1 cellular context compared by ENCODE assay signal in the genomic region with DNA sequence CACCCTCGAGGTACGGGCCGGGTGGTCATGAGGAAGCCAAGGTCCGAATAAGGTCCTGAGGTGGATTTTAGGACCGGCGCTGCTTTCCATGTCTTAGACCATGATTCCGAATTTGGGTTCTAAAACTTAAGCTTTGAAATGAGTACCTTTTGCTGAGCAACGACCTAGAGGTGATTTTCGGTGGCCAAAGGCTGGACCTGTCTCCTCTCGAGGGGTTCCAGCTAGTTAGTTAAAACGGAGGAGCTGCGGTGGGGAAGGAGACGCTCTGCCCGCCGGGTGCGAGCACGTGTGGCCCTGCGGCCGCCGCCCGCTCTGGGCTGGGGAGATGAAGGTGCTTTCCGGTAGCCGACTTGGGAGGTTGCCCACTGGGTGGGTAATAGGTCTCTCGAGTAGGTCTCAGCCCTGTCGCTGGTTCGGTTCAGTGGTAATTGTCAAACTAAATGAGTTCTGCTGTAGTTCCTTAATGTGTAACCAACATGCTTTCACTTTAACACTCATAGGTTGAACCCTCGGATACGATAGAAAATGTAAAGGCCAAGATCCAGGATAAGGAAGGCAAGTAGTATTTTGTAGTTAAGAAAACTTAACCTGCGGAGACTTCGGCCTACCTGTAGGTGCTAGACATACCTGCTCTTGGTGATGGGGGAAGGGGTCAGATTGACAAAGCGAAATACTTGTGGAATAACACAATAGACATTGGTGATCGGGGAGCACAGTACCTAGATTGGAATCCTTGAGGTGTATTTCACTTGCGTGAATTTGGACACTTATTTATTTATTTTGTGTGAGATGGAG.
TF ChIP-seq lines count a peak whose summit lies in the region.

No MANE protein-coding gene starts in this region.

TF ChIP-seq in K562, 482 proteins besides CTCF, POLR2A, EP300 and RAD21 (continues in another document):
- TF ChIP-seq SIN3A (IDR thresholded peaks at IDR 0.05; ENCODE audit: borderline replicate concordance in 2 of 2, control insufficient read depth in 1 of 2, low read depth in 2 of 2, low read length in 2 of 2), result peak in 1 of 2 experiments; percentile 62; a peak in 2 of 4 replicates
- TF ChIP-seq SMAD1 (IDR thresholded peaks at IDR 0.05; ENCODE audit: low read depth, low read length, partially characterized antibody), result peak; percentile 10
- TF ChIP-seq, protein P1, sequence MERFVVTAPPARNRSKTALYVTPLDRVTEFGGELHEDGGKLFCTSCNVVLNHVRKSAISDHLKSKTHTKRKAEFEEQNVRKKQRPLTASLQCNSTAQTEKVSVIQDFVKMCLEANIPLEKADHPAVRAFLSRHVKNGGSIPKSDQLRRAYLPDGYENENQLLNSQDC (CRISPR knock-in tag; IDR thresholded peaks at IDR 0.05), result no peak
- TF ChIP-seq, protein P2, sequence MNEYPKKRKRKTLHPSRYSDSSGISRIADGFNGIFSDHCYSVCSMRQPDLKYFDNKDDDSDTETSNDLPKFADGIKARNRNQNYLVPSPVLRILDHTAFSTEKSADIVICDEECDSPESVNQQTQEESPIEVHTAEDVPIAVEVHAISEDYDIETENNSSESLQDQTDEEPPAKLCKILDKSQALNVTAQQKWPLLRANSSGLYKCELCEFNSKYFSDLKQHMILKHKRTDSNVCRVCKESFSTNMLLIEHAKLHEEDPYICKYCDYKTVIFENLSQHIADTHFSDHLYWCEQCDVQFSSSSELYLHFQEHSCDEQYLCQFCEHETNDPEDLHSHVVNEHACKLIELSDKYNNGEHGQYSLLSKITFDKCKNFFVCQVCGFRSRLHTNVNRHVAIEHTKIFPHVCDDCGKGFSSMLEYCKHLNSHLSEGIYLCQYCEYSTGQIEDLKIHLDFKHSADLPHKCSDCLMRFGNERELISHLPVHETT (CRISPR knock-in tag; conservative IDR thresholded peaks at IDR 0.05 in 1 of 2, IDR thresholded peaks at IDR 0.05 in 1 of 2), result 0 out of 4 replicates have a peak, but pooled peaks of 1 of the 2 experiments have one; percentile 0
- peak; percentile 74; the same call in 1 of the 2 replicates for TF ChIP-seq ZNF12 (CRISPR knock-in tag; IDR thresholded peaks at IDR 0.05)
- TF ChIP-seq, protein P3, sequence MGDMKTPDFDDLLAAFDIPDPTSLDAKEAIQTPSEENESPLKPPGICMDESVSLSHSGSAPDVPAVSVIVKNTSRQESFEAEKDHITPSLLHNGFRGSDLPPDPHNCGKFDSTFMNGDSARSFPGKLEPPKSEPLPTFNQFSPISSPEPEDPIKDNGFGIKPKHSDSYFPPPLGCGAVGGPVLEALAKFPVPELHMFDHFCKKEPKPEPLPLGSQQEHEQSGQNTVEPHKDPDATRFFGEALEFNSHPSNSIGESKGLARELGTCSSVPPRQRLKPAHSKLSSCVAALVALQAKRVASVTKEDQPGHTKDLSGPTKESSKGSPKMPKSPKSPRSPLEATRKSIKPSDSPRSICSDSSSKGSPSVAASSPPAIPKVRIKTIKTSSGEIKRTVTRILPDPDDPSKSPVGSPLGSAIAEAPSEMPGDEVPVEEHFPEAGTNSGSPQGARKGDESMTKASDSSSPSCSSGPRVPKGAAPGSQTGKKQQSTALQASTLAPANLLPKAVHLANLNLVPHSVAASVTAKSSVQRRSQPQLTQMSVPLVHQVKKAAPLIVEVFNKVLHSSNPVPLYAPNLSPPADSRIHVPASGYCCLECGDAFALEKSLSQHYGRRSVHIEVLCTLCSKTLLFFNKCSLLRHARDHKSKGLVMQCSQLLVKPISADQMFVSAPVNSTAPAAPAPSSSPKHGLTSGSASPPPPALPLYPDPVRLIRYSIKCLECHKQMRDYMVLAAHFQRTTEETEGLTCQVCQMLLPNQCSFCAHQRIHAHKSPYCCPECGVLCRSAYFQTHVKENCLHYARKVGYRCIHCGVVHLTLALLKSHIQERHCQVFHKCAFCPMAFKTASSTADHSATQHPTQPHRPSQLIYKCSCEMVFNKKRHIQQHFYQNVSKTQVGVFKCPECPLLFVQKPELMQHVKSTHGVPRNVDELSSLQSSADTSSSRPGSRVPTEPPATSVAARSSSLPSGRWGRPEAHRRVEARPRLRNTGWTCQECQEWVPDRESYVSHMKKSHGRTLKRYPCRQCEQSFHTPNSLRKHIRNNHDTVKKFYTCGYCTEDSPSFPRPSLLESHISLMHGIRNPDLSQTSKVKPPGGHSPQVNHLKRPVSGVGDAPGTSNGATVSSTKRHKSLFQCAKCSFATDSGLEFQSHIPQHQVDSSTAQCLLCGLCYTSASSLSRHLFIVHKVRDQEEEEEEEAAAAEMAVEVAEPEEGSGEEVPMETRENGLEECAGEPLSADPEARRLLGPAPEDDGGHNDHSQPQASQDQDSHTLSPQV (IDR thresholded peaks at IDR 0.05), result no peak
- 0 out of 2 replicates have a peak, but pooled peaks have one; percentile 31 for TF ChIP-seq HNRNPL (IDR thresholded peaks at IDR 0.05; ENCODE audit: low read depth, low read length)
- TF ChIP-seq, protein P4, sequence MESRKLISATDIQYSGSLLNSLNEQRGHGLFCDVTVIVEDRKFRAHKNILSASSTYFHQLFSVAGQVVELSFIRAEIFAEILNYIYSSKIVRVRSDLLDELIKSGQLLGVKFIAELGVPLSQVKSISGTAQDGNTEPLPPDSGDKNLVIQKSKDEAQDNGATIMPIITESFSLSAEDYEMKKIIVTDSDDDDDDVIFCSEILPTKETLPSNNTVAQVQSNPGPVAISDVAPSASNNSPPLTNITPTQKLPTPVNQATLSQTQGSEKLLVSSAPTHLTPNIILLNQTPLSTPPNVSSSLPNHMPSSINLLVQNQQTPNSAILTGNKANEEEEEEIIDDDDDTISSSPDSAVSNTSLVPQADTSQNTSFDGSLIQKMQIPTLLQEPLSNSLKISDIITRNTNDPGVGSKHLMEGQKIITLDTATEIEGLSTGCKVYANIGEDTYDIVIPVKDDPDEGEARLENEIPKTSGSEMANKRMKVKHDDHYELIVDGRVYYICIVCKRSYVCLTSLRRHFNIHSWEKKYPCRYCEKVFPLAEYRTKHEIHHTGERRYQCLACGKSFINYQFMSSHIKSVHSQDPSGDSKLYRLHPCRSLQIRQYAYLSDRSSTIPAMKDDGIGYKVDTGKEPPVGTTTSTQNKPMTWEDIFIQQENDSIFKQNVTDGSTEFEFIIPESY (CRISPR knock-in tag; IDR thresholded peaks at IDR 0.05), result no peak
- TF ChIP-seq BRF1 (IDR thresholded peaks at IDR 0.05; ENCODE audit: borderline replicate concordance, extremely low read depth, insufficient read length), result no peak
- no peak for TF ChIP-seq YBX1 (IDR thresholded peaks at IDR 0.05)
- no peak for TF ChIP-seq ZNF766 (CRISPR knock-in tag; conservative IDR thresholded peaks at IDR 0.05)
- TF ChIP-seq DIDO1 (tag; IDR thresholded peaks at IDR 0.05; ENCODE audit: low read depth), result no peak
- TF ChIP-seq ATF7 (IDR thresholded peaks at IDR 0.05), result no peak
- no peak for TF ChIP-seq ZNF140 (CRISPR knock-in tag; IDR thresholded peaks at IDR 0.05)
- 0 out of 2 replicates have a peak, but pooled peaks have one; percentile 55 for TF ChIP-seq KAT7 (CRISPR knock-in tag; IDR thresholded peaks at IDR 0.05; ENCODE audit: borderline replicate concordance)
- peak; percentile 10; the same call in 1 of the 2 replicates for TF ChIP-seq BRD4 (IDR thresholded peaks at IDR 0.05)
- TF ChIP-seq, protein P5, sequence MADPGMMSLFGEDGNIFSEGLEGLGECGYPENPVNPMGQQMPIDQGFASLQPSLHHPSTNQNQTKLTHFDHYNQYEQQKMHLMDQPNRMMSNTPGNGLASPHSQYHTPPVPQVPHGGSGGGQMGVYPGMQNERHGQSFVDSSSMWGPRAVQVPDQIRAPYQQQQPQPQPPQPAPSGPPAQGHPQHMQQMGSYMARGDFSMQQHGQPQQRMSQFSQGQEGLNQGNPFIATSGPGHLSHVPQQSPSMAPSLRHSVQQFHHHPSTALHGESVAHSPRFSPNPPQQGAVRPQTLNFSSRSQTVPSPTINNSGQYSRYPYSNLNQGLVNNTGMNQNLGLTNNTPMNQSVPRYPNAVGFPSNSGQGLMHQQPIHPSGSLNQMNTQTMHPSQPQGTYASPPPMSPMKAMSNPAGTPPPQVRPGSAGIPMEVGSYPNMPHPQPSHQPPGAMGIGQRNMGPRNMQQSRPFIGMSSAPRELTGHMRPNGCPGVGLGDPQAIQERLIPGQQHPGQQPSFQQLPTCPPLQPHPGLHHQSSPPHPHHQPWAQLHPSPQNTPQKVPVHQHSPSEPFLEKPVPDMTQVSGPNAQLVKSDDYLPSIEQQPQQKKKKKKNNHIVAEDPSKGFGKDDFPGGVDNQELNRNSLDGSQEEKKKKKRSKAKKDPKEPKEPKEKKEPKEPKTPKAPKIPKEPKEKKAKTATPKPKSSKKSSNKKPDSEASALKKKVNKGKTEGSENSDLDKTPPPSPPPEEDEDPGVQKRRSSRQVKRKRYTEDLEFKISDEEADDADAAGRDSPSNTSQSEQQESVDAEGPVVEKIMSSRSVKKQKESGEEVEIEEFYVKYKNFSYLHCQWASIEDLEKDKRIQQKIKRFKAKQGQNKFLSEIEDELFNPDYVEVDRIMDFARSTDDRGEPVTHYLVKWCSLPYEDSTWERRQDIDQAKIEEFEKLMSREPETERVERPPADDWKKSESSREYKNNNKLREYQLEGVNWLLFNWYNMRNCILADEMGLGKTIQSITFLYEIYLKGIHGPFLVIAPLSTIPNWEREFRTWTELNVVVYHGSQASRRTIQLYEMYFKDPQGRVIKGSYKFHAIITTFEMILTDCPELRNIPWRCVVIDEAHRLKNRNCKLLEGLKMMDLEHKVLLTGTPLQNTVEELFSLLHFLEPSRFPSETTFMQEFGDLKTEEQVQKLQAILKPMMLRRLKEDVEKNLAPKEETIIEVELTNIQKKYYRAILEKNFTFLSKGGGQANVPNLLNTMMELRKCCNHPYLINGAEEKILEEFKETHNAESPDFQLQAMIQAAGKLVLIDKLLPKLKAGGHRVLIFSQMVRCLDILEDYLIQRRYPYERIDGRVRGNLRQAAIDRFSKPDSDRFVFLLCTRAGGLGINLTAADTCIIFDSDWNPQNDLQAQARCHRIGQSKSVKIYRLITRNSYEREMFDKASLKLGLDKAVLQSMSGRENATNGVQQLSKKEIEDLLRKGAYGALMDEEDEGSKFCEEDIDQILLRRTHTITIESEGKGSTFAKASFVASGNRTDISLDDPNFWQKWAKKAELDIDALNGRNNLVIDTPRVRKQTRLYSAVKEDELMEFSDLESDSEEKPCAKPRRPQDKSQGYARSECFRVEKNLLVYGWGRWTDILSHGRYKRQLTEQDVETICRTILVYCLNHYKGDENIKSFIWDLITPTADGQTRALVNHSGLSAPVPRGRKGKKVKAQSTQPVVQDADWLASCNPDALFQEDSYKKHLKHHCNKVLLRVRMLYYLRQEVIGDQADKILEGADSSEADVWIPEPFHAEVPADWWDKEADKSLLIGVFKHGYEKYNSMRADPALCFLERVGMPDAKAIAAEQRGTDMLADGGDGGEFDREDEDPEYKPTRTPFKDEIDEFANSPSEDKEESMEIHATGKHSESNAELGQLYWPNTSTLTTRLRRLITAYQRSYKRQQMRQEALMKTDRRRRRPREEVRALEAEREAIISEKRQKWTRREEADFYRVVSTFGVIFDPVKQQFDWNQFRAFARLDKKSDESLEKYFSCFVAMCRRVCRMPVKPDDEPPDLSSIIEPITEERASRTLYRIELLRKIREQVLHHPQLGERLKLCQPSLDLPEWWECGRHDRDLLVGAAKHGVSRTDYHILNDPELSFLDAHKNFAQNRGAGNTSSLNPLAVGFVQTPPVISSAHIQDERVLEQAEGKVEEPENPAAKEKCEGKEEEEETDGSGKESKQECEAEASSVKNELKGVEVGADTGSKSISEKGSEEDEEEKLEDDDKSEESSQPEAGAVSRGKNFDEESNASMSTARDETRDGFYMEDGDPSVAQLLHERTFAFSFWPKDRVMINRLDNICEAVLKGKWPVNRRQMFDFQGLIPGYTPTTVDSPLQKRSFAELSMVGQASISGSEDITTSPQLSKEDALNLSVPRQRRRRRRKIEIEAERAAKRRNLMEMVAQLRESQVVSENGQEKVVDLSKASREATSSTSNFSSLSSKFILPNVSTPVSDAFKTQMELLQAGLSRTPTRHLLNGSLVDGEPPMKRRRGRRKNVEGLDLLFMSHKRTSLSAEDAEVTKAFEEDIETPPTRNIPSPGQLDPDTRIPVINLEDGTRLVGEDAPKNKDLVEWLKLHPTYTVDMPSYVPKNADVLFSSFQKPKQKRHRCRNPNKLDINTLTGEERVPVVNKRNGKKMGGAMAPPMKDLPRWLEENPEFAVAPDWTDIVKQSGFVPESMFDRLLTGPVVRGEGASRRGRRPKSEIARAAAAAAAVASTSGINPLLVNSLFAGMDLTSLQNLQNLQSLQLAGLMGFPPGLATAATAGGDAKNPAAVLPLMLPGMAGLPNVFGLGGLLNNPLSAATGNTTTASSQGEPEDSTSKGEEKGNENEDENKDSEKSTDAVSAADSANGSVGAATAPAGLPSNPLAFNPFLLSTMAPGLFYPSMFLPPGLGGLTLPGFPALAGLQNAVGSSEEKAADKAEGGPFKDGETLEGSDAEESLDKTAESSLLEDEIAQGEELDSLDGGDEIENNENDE (IDR thresholded peaks at IDR 0.05; ENCODE audit: low read depth, low read length), result no peak
- TF ChIP-seq MAZ (CRISPR knock-in tag; conservative IDR thresholded peaks at IDR 0.05 in 1 of 2, IDR thresholded peaks at IDR 0.05 in 1 of 2), result peak in 1 of 2 experiments; percentile 11; a peak in 1 of 4 replicates
- peak; percentile 19; the same call in 1 of the 2 replicates for TF ChIP-seq SMARCE1 (IDR thresholded peaks at IDR 0.05)
- TF ChIP-seq, protein P6, sequence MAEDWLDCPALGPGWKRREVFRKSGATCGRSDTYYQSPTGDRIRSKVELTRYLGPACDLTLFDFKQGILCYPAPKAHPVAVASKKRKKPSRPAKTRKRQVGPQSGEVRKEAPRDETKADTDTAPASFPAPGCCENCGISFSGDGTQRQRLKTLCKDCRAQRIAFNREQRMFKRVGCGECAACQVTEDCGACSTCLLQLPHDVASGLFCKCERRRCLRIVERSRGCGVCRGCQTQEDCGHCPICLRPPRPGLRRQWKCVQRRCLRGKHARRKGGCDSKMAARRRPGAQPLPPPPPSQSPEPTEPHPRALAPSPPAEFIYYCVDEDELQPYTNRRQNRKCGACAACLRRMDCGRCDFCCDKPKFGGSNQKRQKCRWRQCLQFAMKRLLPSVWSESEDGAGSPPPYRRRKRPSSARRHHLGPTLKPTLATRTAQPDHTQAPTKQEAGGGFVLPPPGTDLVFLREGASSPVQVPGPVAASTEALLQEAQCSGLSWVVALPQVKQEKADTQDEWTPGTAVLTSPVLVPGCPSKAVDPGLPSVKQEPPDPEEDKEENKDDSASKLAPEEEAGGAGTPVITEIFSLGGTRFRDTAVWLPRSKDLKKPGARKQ (CRISPR knock-in tag; IDR thresholded peaks at IDR 0.05), result no peak
- no peak for TF ChIP-seq SMARCA4 (IDR thresholded peaks at IDR 0.05)
- TF ChIP-seq, protein P7, sequence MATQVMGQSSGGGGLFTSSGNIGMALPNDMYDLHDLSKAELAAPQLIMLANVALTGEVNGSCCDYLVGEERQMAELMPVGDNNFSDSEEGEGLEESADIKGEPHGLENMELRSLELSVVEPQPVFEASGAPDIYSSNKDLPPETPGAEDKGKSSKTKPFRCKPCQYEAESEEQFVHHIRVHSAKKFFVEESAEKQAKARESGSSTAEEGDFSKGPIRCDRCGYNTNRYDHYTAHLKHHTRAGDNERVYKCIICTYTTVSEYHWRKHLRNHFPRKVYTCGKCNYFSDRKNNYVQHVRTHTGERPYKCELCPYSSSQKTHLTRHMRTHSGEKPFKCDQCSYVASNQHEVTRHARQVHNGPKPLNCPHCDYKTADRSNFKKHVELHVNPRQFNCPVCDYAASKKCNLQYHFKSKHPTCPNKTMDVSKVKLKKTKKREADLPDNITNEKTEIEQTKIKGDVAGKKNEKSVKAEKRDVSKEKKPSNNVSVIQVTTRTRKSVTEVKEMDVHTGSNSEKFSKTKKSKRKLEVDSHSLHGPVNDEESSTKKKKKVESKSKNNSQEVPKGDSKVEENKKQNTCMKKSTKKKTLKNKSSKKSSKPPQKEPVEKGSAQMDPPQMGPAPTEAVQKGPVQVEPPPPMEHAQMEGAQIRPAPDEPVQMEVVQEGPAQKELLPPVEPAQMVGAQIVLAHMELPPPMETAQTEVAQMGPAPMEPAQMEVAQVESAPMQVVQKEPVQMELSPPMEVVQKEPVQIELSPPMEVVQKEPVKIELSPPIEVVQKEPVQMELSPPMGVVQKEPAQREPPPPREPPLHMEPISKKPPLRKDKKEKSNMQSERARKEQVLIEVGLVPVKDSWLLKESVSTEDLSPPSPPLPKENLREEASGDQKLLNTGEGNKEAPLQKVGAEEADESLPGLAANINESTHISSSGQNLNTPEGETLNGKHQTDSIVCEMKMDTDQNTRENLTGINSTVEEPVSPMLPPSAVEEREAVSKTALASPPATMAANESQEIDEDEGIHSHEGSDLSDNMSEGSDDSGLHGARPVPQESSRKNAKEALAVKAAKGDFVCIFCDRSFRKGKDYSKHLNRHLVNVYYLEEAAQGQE (CRISPR knock-in tag; IDR thresholded peaks at IDR 0.05; ENCODE audit: low read depth), result 0 out of 2 replicates have a peak, but pooled peaks have one; percentile 12
